In genomic region chr15:60634815-60635214, GRCh38 we compare ENCODE assay signal across 12 cellular contexts.
DNase-seq lines count a peak whose midpoint lies in the region; ATAC-seq and TF ChIP-seq lines count a peak whose summit lies in the region.
"Had no signal": no experiment of that assay in that cellular context is flagged by ENCODE, and none has a peak within 500 bp of the region (broad histone marks: within the 10 kb centered on the region; RNA-seq: fewer than 3 reads in every experiment).

No MANE protein-coding gene starts in this region.

- H3K9me3 ChIP-seq in OCI-LY3 (ENCODE audit: insufficient read depth, low read length), result no peaks in the 10 kb centered on the region
- H3K9me3 ChIP-seq: BLaER1 had no signal

- H3K4me3 ChIP-seq in OCI-LY3 (ENCODE audit: low read length), result peak overlapping the region; percentile 55
- H3K4me3 ChIP-seq: BLaER1 had no signal

- no peaks in the 10 kb centered on the region for H3K9me3 Mint-ChIP-seq in activated CD4-positive, alpha-beta T cell treated with anti-CD3 and anti-CD28 coated beads for 36 hours (ENCODE audit: low read depth)
- H3K9me3 Mint-ChIP-seq: activated T-cell treated with anti-CD3 and anti-CD28 coated beads, Interleukin-2, amount 50 U/mL, for 4 hours had no signal

- H3K9ac ChIP-seq in OCI-LY3 (ENCODE audit: low read length), result peak overlapping the region; percentile 4; the same call in 1 of the 2 replicates
- H3K9ac ChIP-seq: BLaER1 had no signal

- H3K4me2 ChIP-seq in OCI-LY3 (ENCODE audit: low read length), result peak overlapping the region; percentile 91

- no peaks in the 10 kb centered on the region for H3K36me3 Mint-ChIP-seq in activated CD4-positive, alpha-beta T cell treated with anti-CD3 and anti-CD28 coated beads for 36 hours (ENCODE audit: low read depth)

- H3K4me1 Mint-ChIP-seq in activated CD4-positive, alpha-beta T cell treated with anti-CD3 and anti-CD28 coated beads for 36 hours, result peaks cover 7% of the 10 kb centered on the region

- H3K27ac ChIP-seq in OCI-LY3 (ENCODE audit: low read length), result 0 out of 2 replicates have a peak overlapping the region, but pooled peaks have one; percentile 63
- H3K27ac ChIP-seq: BLaER1 had no signal

- no peaks in the 10 kb centered on the region for H3K36me3 ChIP-seq in OCI-LY3 (replicated peaks; ENCODE audit: low read depth, low read length)
- H3K36me3 ChIP-seq: BLaER1 had no signal

- H3K27me3 Mint-ChIP-seq in activated CD4-positive, alpha-beta T cell treated with anti-CD3 and anti-CD28 coated beads for 36 hours, result no peaks in the 10 kb centered on the region

- CTCF ChIA-PET in activated CD4-positive, alpha-beta T cell treated with anti-CD3 and anti-CD28 coated beads for 36 hours (lab: Charles Lee), result no interaction called here

- H3K4me1 ChIP-seq in OCI-LY3 (ENCODE audit: low read length), result peaks cover 27% of the 10 kb centered on the region

- no peak overlapping the region for H2AFZ ChIP-seq in OCI-LY3 (ENCODE audit: low read depth, low read length)

- POLR2A ChIA-PET in activated CD4-positive, alpha-beta T cell treated with anti-CD3 and anti-CD28 coated beads for 36 hours (lab: Charles Lee), result no interaction called here

- H4K20me1 ChIP-seq in OCI-LY3 (ENCODE audit: insufficient read depth, low read length), result peaks cover 8% of the 10 kb centered on the region; the same call in 1 of the 2 replicates
- H4K20me1 ChIP-seq: BLaER1 had no signal

- peak; percentile 13 for DNase-seq in GDM1 (lab: John Stamatoyannopoulos, UW)
- peak; percentile 26 to 27 for DNase-seq in left colon
- DNase-seq in activated CD4-positive, alpha-beta T cell treated with anti-CD3 and anti-CD28 coated beads for 36 hours, result no peak
- DNase-seq in 8988T, result no peak
- no peak for DNase-seq in activated CD4-positive, alpha-beta T cell treated with anti-CD3 and anti-CD28 coated beads, Interleukin-2, amount 50 U/mL, for 4 hours
- DNase-seq: activated T-cell treated with anti-CD3 and anti-CD28 coated beads, Interleukin-2, amount 50 U/mL, for 4 hours; NCI-H2081 treated with DMSO at 0.1 percent for 48 hours; right cardiac atrium had no signal

- TF ChIP-seq CTCF in OCI-LY3 (IDR thresholded peaks at IDR 0.05; ENCODE audit: low read depth, low read length), result no peak

- H3K79me2 ChIP-seq in OCI-LY3 (ENCODE audit: low read length), result no peaks in the 10 kb centered on the region

- peaks cover 58% of the 10 kb centered on the region for H3K27me3 ChIP-seq in OCI-LY3 (ENCODE audit: low read depth, low read length)
- H3K27me3 ChIP-seq: BLaER1 had no signal

- H3K4me3 Mint-ChIP-seq in activated CD4-positive, alpha-beta T cell treated with anti-CD3 and anti-CD28 coated beads for 36 hours, result no peak overlapping the region
- H3K4me3 Mint-ChIP-seq: activated T-cell treated with anti-CD3 and anti-CD28 coated beads, Interleukin-2, amount 50 U/mL, for 4 hours had no signal

- H3K27ac Mint-ChIP-seq in activated CD4-positive, alpha-beta T cell treated with anti-CD3 and anti-CD28 coated beads for 36 hours, result no peak overlapping the region

- intact Hi-C loops in left colon (cut with DNase I, micrococcal nuclease), result no loop called here
- intact Hi-C loops in activated CD4-positive, alpha-beta T cell treated with anti-CD3 and anti-CD28 coated beads for 36 hours (cut with DNase I, micrococcal nuclease), result no loop called here

- peak; percentile 49 for ATAC-seq in HG02623 (IDR thresholded peaks at IDR 0.05; ENCODE audit: unreplicated experiment)
- no peak for ATAC-seq in left colon
- no peak for ATAC-seq in activated CD4-positive, alpha-beta T cell treated with anti-CD3 and anti-CD28 coated beads for 36 hours
- ATAC-seq in GM18858 (IDR thresholded peaks at IDR 0.05; ENCODE audit: unreplicated experiment), result no peak
- ATAC-seq: activated T-cell treated with anti-CD3 and anti-CD28 coated beads, Interleukin-2, amount 50 U/mL, for 4 hours; right cardiac atrium had no signal

Comparison
In these comparisons a context has a peak if more than half of its experiments do, and no peak if none do; other contexts are left out.
1. DNase-seq: peak in GDM1 (single experiment) and left colon (2 of 2); none in activated CD4-positive, alpha-beta T cell treated with anti-CD3 and anti-CD28 coated beads for 36 hours (single experiment), 8988T (single experiment) and activated CD4-positive, alpha-beta T cell treated with anti-CD3 and anti-CD28 coated beads, Interleukin-2, amount 50 U/mL, for 4 hours (0 of 2).